Comparison of ENCODE assay signal across 15 cellular contexts in the genomic region with DNA sequence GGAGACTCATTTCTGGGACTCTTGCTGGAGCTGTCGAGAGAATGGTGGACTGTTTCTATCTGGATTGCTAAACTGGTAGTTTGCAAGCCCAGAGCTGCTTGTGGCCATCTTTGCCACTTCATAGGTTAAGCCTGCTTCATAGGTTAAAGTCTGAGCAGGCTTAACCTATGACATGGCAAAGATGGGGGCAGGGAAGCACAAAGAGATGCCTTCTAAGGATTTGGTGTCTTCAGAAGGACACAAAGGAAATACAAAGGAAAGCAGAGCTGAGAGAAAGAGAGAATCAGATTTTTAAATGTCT.
DNase-seq lines count a peak whose midpoint lies in the region; ATAC-seq, FAIRE-seq and TF ChIP-seq lines count a peak whose summit lies in the region.
"Had no signal": no experiment of that assay in that cellular context is flagged by ENCODE, and none has a peak within 500 bp of the region (broad histone marks: within the 10 kb centered on the region; RNA-seq: fewer than 3 reads in every experiment).

No MANE protein-coding gene starts in this region.

- peak overlapping the region; percentile 72 for H3K27ac ChIP-seq in astrocyte (ENCODE audit: low read depth, low read length)
- H3K27ac ChIP-seq: SJCRH30, suprapubic skin, WERI-Rb-1 had no signal

- H4K20me1 ChIP-seq in astrocyte (ENCODE audit: insufficient read depth, low read length), result no peaks in the 10 kb centered on the region

- TF ChIP-seq CTCF in astrocyte (IDR thresholded peaks at IDR 0.05; ENCODE audit: insufficient read depth, low read depth, low read length), result no peak

- CTCF ChIA-PET in activated CD4-positive, alpha-beta memory T cell treated with anti-CD3 and anti-CD28 coated beads for 36 hours (lab: Charles Lee), result interaction anchor here (1.0 to 1.3 kb wide), 3 partner anchors 16 to 644 kb away, joined by 3 to 4 read pairs (median 3); a partner anchor contains a TSS
- CTCF ChIA-PET in activated CD4-positive, alpha-beta memory T cell treated with anti-CD3 and anti-CD28 coated beads, Interleukin-2, amount 10 ng/mL, durations not matched to agents 7 days and 5 days (lab: Charles Lee), result interaction anchor here (0.6 to 0.8 kb wide), 2 partner anchors 234 to 406 kb away, joined by 3 read pairs; no protein-coding TSS in a partner anchor

- H3K9me3 Mint-ChIP-seq in activated CD4-positive, alpha-beta memory T cell treated with anti-CD3 and anti-CD28 coated beads for 36 hours, result peaks cover 19% of the 10 kb centered on the region
- peaks cover 19% of the 10 kb centered on the region for H3K9me3 Mint-ChIP-seq in activated CD4-positive, alpha-beta memory T cell treated with anti-CD3 and anti-CD28 coated beads, Interleukin-2, amount 10 ng/mL, durations not matched to agents 7 days and 5 days
- H3K9me3 Mint-ChIP-seq in astrocyte (ENCODE audit: unreplicated experiment), result peaks cover 14% of the 10 kb centered on the region

- H3K27me3 ChIP-seq in astrocyte (ENCODE audit: insufficient read depth, low read length) (no peaks in the 10 kb centered on the region), skeletal muscle satellite cell (ENCODE audit: control insufficient read depth, insufficient read depth, low read length) (no peaks in the 10 kb centered on the region)
- H3K27me3 ChIP-seq: SJCRH30 had no signal

- H3K4me1 ChIP-seq in astrocyte (ENCODE audit: insufficient read depth, low read length) (peaks cover 26% of the 10 kb centered on the region), skeletal muscle satellite cell (ENCODE audit: control insufficient read depth, insufficient read depth, low read length) (peaks cover 18% of the 10 kb centered on the region)
- H3K4me1 ChIP-seq: SJCRH30 had no signal

- H3K36me3 ChIP-seq in astrocyte (ENCODE audit: insufficient read depth, low read length) (no peaks in the 10 kb centered on the region), skeletal muscle satellite cell (ENCODE audit: insufficient read depth, low read length) (no peaks in the 10 kb centered on the region)
- H3K36me3 ChIP-seq: SJCRH30, suprapubic skin, WERI-Rb-1 had no signal

- H3K79me2 ChIP-seq in astrocyte (ENCODE audit: insufficient read depth, low read length), result no peaks in the 10 kb centered on the region

- peak overlapping the region; percentile 34 for H3K9ac ChIP-seq in astrocyte (ENCODE audit: low read length)
- no peak overlapping the region for H3K9ac ChIP-seq in skeletal muscle satellite cell (ENCODE audit: low read depth, low read length)

- no peak for FAIRE-seq in astrocyte (lab: Jason Lieb, UNC)
- FAIRE-seq: G401.6 had no signal

- POLR2A ChIA-PET in activated CD4-positive, alpha-beta memory T cell treated with anti-CD3 and anti-CD28 coated beads for 36 hours (lab: Charles Lee), result interaction anchor here (1.0 to 1.7 kb wide), 3 partner anchors 12 to 231 kb away, joined by 3 to 7 read pairs (median 4); a partner anchor contains a TSS
- POLR2A ChIA-PET in activated CD4-positive, alpha-beta memory T cell treated with anti-CD3 and anti-CD28 coated beads, Interleukin-2, amount 10 ng/mL, durations not matched to agents 7 days and 5 days (lab: Charles Lee), result interaction anchor here (0.6 to 2.4 kb wide), 2 partner anchors 10 to 500 kb away, joined by 3 to 6 read pairs; no protein-coding TSS in a partner anchor

- H3K4me2 ChIP-seq in astrocyte (ENCODE audit: low read length) (peak overlapping the region; percentile 64), skeletal muscle satellite cell (ENCODE audit: low read length) (peak overlapping the region; percentile 38)

- peak overlapping the region; percentile 15 for H2AFZ ChIP-seq in astrocyte (ENCODE audit: low read depth, low read length)

- H3K36me3 Mint-ChIP-seq in activated CD4-positive, alpha-beta memory T cell treated with anti-CD3 and anti-CD28 coated beads for 36 hours, result peaks cover 6% of the 10 kb centered on the region
- H3K36me3 Mint-ChIP-seq in activated CD4-positive, alpha-beta memory T cell treated with anti-CD3 and anti-CD28 coated beads, Interleukin-2, amount 10 ng/mL, durations not matched to agents 7 days and 5 days (ENCODE audit: low read depth), result peaks cover 8% of the 10 kb centered on the region
- H3K36me3 Mint-ChIP-seq in astrocyte (ENCODE audit: low read depth, unreplicated experiment), result no peaks in the 10 kb centered on the region

- intact Hi-C loops in activated CD4-positive, alpha-beta memory T cell treated with anti-CD3 and anti-CD28 coated beads for 36 hours (cut with micrococcal nuclease), result loop anchor here (1.0 kb wide), 1 partner anchor 26 kb away; no protein-coding TSS in a partner anchor

- H3K4me1 Mint-ChIP-seq in activated CD4-positive, alpha-beta memory T cell treated with anti-CD3 and anti-CD28 coated beads for 36 hours (ENCODE audit: low read depth), result peaks cover 18% of the 10 kb centered on the region
- peaks cover 31% of the 10 kb centered on the region for H3K4me1 Mint-ChIP-seq in activated CD4-positive, alpha-beta memory T cell treated with anti-CD3 and anti-CD28 coated beads, Interleukin-2, amount 10 ng/mL, durations not matched to agents 7 days and 5 days
- peaks cover 40% of the 10 kb centered on the region for H3K4me1 Mint-ChIP-seq in astrocyte (ENCODE audit: low read depth, unreplicated experiment)

- peaks cover 5% of the 10 kb centered on the region for H3K27me3 Mint-ChIP-seq in activated CD4-positive, alpha-beta memory T cell treated with anti-CD3 and anti-CD28 coated beads for 36 hours
- H3K27me3 Mint-ChIP-seq in activated CD4-positive, alpha-beta memory T cell treated with anti-CD3 and anti-CD28 coated beads, Interleukin-2, amount 10 ng/mL, durations not matched to agents 7 days and 5 days, result peaks cover 2% of the 10 kb centered on the region
- H3K27me3 Mint-ChIP-seq in astrocyte (ENCODE audit: low read depth, unreplicated experiment), result peaks cover 3% of the 10 kb centered on the region

- DNase-seq in activated CD4-positive, alpha-beta memory T cell treated with anti-CD3 and anti-CD28 coated beads for 36 hours, result no peak
- no peak for DNase-seq in activated CD4-positive, alpha-beta memory T cell treated with anti-CD3 and anti-CD28 coated beads, Interleukin-2, amount 10 ng/mL, durations not matched to agents 7 days and 5 days
- DNase-seq in astrocyte (ENCODE audit: low read depth), result no peak
- DNase-seq in NCI-H446 treated with DMSO at 0.1 percent for 48 hours (lab: John Stamatoyannopoulos, UW), result no peak
- no peak for DNase-seq in NCI-H82 (lab: John Stamatoyannopoulos, UW)
- DNase-seq in islet precursor cell, result no peak
- DNase-seq: H9, NCI-H2081, WERI-Rb-1 had no signal

- H3K9me3 ChIP-seq in astrocyte (ENCODE audit: insufficient read depth, low read depth, low read length) (no peaks in the 10 kb centered on the region), skeletal muscle satellite cell (replicated peaks; ENCODE audit: low read length) (no peaks in the 10 kb centered on the region)
- H3K9me3 ChIP-seq: SJCRH30, suprapubic skin had no signal

- ATAC-seq in HG02870 (IDR thresholded peaks at IDR 0.05; ENCODE audit: unreplicated experiment), result peak; percentile 2

- H3K4me3 ChIP-seq in astrocyte (ENCODE audit: insufficient read depth, low read depth, low read length), result no peak overlapping the region
- peak overlapping the region; percentile 0 for H3K4me3 ChIP-seq in skeletal muscle satellite cell (ENCODE audit: low read length)
- H3K4me3 ChIP-seq: lung, SJCRH30, suprapubic skin had no signal

- no peak overlapping the region for H3K4me3 Mint-ChIP-seq in activated CD4-positive, alpha-beta memory T cell treated with anti-CD3 and anti-CD28 coated beads for 36 hours
- no peak overlapping the region for H3K4me3 Mint-ChIP-seq in activated CD4-positive, alpha-beta memory T cell treated with anti-CD3 and anti-CD28 coated beads, Interleukin-2, amount 10 ng/mL, durations not matched to agents 7 days and 5 days
- H3K4me3 Mint-ChIP-seq in astrocyte (ENCODE audit: unreplicated experiment), result no peak overlapping the region
- H3K4me3 Mint-ChIP-seq: H9 had no signal

- peak overlapping the region; percentile 21 for H3K27ac Mint-ChIP-seq in activated CD4-positive, alpha-beta memory T cell treated with anti-CD3 and anti-CD28 coated beads for 36 hours
- H3K27ac Mint-ChIP-seq in activated CD4-positive, alpha-beta memory T cell treated with anti-CD3 and anti-CD28 coated beads, Interleukin-2, amount 10 ng/mL, durations not matched to agents 7 days and 5 days, result no peak overlapping the region
- H3K27ac Mint-ChIP-seq in astrocyte (ENCODE audit: unreplicated experiment), result peak overlapping the region; percentile 97
- H3K27ac Mint-ChIP-seq: H9 had no signal
